In the genomic region with DNA sequence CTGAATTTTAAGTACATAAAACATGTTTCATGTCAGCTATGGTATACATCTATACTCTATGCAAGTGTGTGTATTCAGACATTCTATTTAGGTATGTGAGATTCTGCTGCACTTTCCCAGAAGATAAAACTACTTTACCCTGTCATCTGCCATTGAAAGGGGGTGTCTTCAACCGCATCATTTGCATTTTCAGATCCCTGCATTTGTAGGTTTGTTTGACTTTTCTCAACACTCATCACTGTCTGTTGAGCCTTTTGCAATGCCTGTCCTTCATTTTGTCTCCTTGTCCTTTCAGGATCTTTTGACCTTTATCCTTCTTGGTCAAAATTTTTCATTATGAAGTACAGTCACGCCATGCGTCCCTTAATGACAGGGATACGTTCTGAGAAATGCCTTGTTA, we compare ENCODE assay signal across 16 cellular contexts.
DNase-seq lines count a peak whose midpoint lies in the region; ATAC-seq and TF ChIP-seq lines count a peak whose summit lies in the region.
"Had no signal": no experiment of that assay in that cellular context is flagged by ENCODE, and none has a peak within 500 bp of the region (broad histone marks: within the 10 kb centered on the region; RNA-seq: fewer than 3 reads in every experiment).

No MANE protein-coding gene starts in this region.

- TF ChIP-seq CTCF in left lung (IDR thresholded peaks at IDR 0.05) = no peak

- intact Hi-C loops in left lung (cut with DNase I) = no loop called here

- no peak overlapping the region for H4K12ac ChIP-seq in trophoblast cell (ENCODE audit: low read depth, low read length)

- H3K9ac ChIP-seq in trophoblast cell (ENCODE audit: low read length) = no peak overlapping the region

- H3K4me1 ChIP-seq in trophoblast cell (ENCODE audit: control insufficient read depth in 1 of 2, insufficient read depth in 2 of 2, low read length in 2 of 2) (no peaks in the 10 kb centered on the region), left lung (peaks cover 0 to 28% of the 10 kb centered on the region in 2 donors)
- H3K4me1 ChIP-seq: right atrium auricular region had no signal

- H3K36me3 ChIP-seq in trophoblast cell (ENCODE audit: control insufficient read depth in 1 of 2, insufficient read depth in 2 of 2, low read length in 2 of 2) (no peaks in the 10 kb centered on the region), left lung (no peaks in the 10 kb centered on the region)
- H3K36me3 ChIP-seq: right atrium auricular region had no signal

- no peak overlapping the region for H2BK12ac ChIP-seq in trophoblast cell (ENCODE audit: low read length)

- no peak overlapping the region for H3K14ac ChIP-seq in trophoblast cell (ENCODE audit: low read length)

- WGBS in trophoblast cell (ENCODE audit: extremely low coverage, insufficient coverage, insufficient read length) = no CpG with 5 or more reads among the region's 4 CpGs

- H3K27me3 ChIP-seq in trophoblast cell (ENCODE audit: insufficient read depth, low read length) (no peaks in the 10 kb centered on the region), left lung (no peaks in the 10 kb centered on the region)
- H3K27me3 ChIP-seq: right atrium auricular region had no signal

- no peak overlapping the region for H3K4ac ChIP-seq in trophoblast cell (ENCODE audit: low read depth, low read length)

- DNase-seq in NCI-H526 treated with DMSO at 0.1 percent for 48 hours (lab: John Stamatoyannopoulos, UW) (peak; percentile 60), trophoblast cell (no peak), DMS153 treated with DMSO at 0.1 percent for 48 hours (lab: John Stamatoyannopoulos, UW; ENCODE audit: unreplicated experiment) (no peak), left lung (no peak)
- DNase-seq in activated naive CD4-positive, alpha-beta T cell treated with Interleukin-2 at 50 U/mL for 16 hours = no peak
- DNase-seq: activated CD8-positive, alpha-beta T cell treated with anti-CD3 and anti-CD28 coated beads for 36 hours; caudate nucleus; DMS53; NCI-H1092 treated with DMSO at 0.1 percent for 48 hours; stimulated activated CD4-positive, alpha-beta T cell treated with anti-CD3 and anti-CD28 coated beads, Interleukin-4, amount 100 ng/mL, for 4 hours; T-helper 9 cell had no signal

- no peaks in the 10 kb centered on the region for H3K9me3 ChIP-seq in trophoblast cell (ENCODE audit: insufficient read depth, low read depth, low read length)
- H3K9me3 ChIP-seq in left lung = no peaks in the 10 kb centered on the region
- H3K9me3 ChIP-seq: right atrium auricular region had no signal

- H2BK120ac ChIP-seq in trophoblast cell (ENCODE audit: insufficient read depth, low read length, poor library complexity) = no peak overlapping the region

- H4K91ac ChIP-seq in trophoblast cell (ENCODE audit: low read depth, low read length) = no peak overlapping the region

- no peaks in the 10 kb centered on the region for H3K79me2 ChIP-seq in trophoblast cell (ENCODE audit: control insufficient read depth, insufficient read depth, low read length, poor library complexity)

- no peak overlapping the region for H3K4me3 ChIP-seq in trophoblast cell (ENCODE audit: low read depth, low read length)
- H3K4me3 ChIP-seq in left lung = no peak overlapping the region
- H3K4me3 ChIP-seq: right atrium auricular region had no signal

- H4K8ac ChIP-seq in trophoblast cell (ENCODE audit: low read depth, low read length) = no peak overlapping the region

- no peak overlapping the region for H2AFZ ChIP-seq in trophoblast cell (ENCODE audit: insufficient read depth, low read length, poor library complexity)

- H3K23ac ChIP-seq in trophoblast cell (ENCODE audit: low read length) = no peak overlapping the region

- no peak overlapping the region for H3K4me2 ChIP-seq in trophoblast cell (ENCODE audit: low read length)

- H3K18ac ChIP-seq in trophoblast cell (ENCODE audit: low read length) = no peak overlapping the region

- peak; percentile 47 for ATAC-seq in GM18519 (IDR thresholded peaks at IDR 0.05; ENCODE audit: low FRiP score, unreplicated experiment)
- peak; percentile 85 for ATAC-seq in GM21515 (IDR thresholded peaks at IDR 0.05; ENCODE audit: unreplicated experiment)
- peak; percentile 75 for ATAC-seq in HG03025 (IDR thresholded peaks at IDR 0.05; ENCODE audit: low FRiP score, unreplicated experiment)
- no peak for ATAC-seq in left lung
- ATAC-seq: activated CD8-positive, alpha-beta T cell treated with anti-CD3 and anti-CD28 coated beads for 36 hours had no signal

- no peaks in the 10 kb centered on the region for H3K79me1 ChIP-seq in trophoblast cell (ENCODE audit: low read length)

- H2AK5ac ChIP-seq in trophoblast cell (ENCODE audit: low read length) = no peak overlapping the region

- no peak overlapping the region for H2BK5ac ChIP-seq in trophoblast cell (ENCODE audit: low read depth, low read length, poor library complexity)

- no peak overlapping the region for H3K27ac ChIP-seq in trophoblast cell (ENCODE audit: low read depth, low read length)
- no peak overlapping the region for H3K27ac ChIP-seq in left lung
- H3K27ac ChIP-seq: right atrium auricular region, RWPE1 had no signal
